8 cellular contexts compared by ENCODE assay signal in the genomic region with DNA sequence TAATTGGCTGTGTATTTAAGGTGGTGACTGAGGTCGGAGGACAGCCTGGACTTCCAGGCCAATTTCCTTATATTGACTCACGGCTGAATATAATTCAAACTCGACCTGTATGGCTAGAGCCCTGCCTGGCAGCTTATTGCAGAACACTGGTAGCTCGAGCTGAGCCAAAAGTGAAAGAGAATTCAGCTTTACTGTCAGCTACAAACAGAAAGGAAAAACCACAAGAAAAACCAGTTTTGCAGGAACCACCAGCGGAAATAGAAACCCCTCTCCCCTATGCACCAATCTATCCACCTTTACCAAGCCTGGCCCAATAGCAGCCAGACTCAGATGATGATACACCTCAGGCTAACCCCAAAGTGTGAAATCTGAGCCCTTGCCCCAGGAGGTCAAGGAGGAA.
DNase-seq lines count a peak whose midpoint lies in the region; ATAC-seq, FAIRE-seq and TF ChIP-seq lines count a peak whose summit lies in the region.

No MANE protein-coding gene starts in this region.

- BruUV-seq in HepG2 (replicated peaks; lab: Mats Ljungman, UMichigan), result no TSS peak

- no peaks in the 10 kb centered on the region for H3K27me3 Mint-ChIP-seq in CD4-positive, alpha-beta T cell
- no peaks in the 10 kb centered on the region for H3K27me3 Mint-ChIP-seq in activated CD4-positive, alpha-beta memory T cell treated with anti-CD3 and anti-CD28 coated beads, Interleukin-2, amount 10 ng/mL, durations not matched to agents 7 days and 5 days

- H3K27ac Mint-ChIP-seq in CD4-positive, alpha-beta T cell, result peak overlapping the region; percentile 91
- H3K27ac Mint-ChIP-seq in activated CD4-positive, alpha-beta memory T cell treated with anti-CD3 and anti-CD28 coated beads, Interleukin-2, amount 10 ng/mL, durations not matched to agents 7 days and 5 days, result peak overlapping the region; percentile 95

- peak overlapping the region; percentile 94 for H2AFZ ChIP-seq in HepG2 (ENCODE audit: low read length)

- H3K9me3 ChIP-seq in CD4-positive, alpha-beta T cell (ENCODE audit: control insufficient read depth, low read length), result no peaks in the 10 kb centered on the region
- H3K9me3 ChIP-seq in HepG2 (ENCODE audit: low read length), result no peaks in the 10 kb centered on the region

- POLR2A ChIA-PET in CD4-positive, alpha-beta T cell (lab: Charles Lee), result interaction anchor here (0.6 to 2.7 kb wide), 4 partner anchors 13 to 83 kb away, joined by 3 to 21 read pairs (median 4); partner anchors contain the start of gene ZFY
- POLR2A ChIA-PET in activated CD4-positive, alpha-beta memory T cell treated with anti-CD3 and anti-CD28 coated beads, Interleukin-2, amount 10 ng/mL, durations not matched to agents 7 days and 5 days (lab: Charles Lee), result interaction anchor here (1.0 to 3.5 kb wide), 4 partner anchors 10 to 161 kb away, joined by 3 to 23 read pairs (median 4); partner anchors contain the start of gene ZFY
- POLR2A ChIA-PET in HepG2 (lab: Yijun Ruan, JAX), result no interaction called here

- H3K4me2 ChIP-seq in HepG2 (ENCODE audit: low read depth, low read length), result peak overlapping the region; percentile 71

- H3K4me3 Mint-ChIP-seq in CD4-positive, alpha-beta T cell, result peak overlapping the region; percentile 91
- H3K4me3 Mint-ChIP-seq in activated CD4-positive, alpha-beta memory T cell treated with anti-CD3 and anti-CD28 coated beads, Interleukin-2, amount 10 ng/mL, durations not matched to agents 7 days and 5 days, result peak overlapping the region; percentile 84

- in situ Hi-C loops in HepG2 (cut with HindIII; ENCODE audit: extremely low pct_ligation_motif_present, low pct_unique_long_range_greater_than_20kb), result no loop called here

- peaks cover 29% of the 10 kb centered on the region for H3K4me1 ChIP-seq in HepG2 (ENCODE audit: insufficient read depth, low read length)

- TF ChIP-seq CTCF in CD4-positive, alpha-beta T cell (IDR thresholded peaks at IDR 0.05), result no peak
- no peak for TF ChIP-seq CTCF in HepG2 (CRISPR knock-in tag; IDR thresholded peaks at IDR 0.05)

- H3K4me1 Mint-ChIP-seq in CD4-positive, alpha-beta T cell (ENCODE audit: low read depth), result peaks cover 76% of the 10 kb centered on the region
- peaks cover 48% of the 10 kb centered on the region for H3K4me1 Mint-ChIP-seq in activated CD4-positive, alpha-beta memory T cell treated with anti-CD3 and anti-CD28 coated beads, Interleukin-2, amount 10 ng/mL, durations not matched to agents 7 days and 5 days

- H3K27ac ChIP-seq in CD4-positive, alpha-beta T cell (ENCODE audit: low read depth, low read length), result peak overlapping the region; percentile 56
- no peak overlapping the region for H3K27ac ChIP-seq in HepG2 (ENCODE audit: extremely low read length, insufficient read depth, low read length)

- TF ChIP-seq RAD21 in HepG2 (CRISPR knock-in tag; IDR thresholded peaks at IDR 0.05), result no peak

- no peaks in the 10 kb centered on the region for H3K27me3 ChIP-seq in CD4-positive, alpha-beta T cell (ENCODE audit: control insufficient read depth, insufficient read depth, low read length)
- no peaks in the 10 kb centered on the region; a peak in 1 of 5 replicates for H3K27me3 ChIP-seq in HepG2 (ENCODE audit: control insufficient read depth in 1 of 2, insufficient read depth in 2 of 2, low read length in 2 of 2)

- H3K9ac ChIP-seq in HepG2 (ENCODE audit: insufficient read depth, low read depth, low read length), result peak overlapping the region; percentile 62; the same call in 1 of the 2 replicates

- TF ChIP-seq POLR2A in HepG2 (IDR thresholded peaks at IDR 0.05; ENCODE audit: insufficient read depth in 1 of 2, low read depth in 2 of 2, low read length in 2 of 2), result no peak

- H3K9me3 Mint-ChIP-seq in CD4-positive, alpha-beta T cell, result no peaks in the 10 kb centered on the region
- no peaks in the 10 kb centered on the region for H3K9me3 Mint-ChIP-seq in activated CD4-positive, alpha-beta memory T cell treated with anti-CD3 and anti-CD28 coated beads, Interleukin-2, amount 10 ng/mL, durations not matched to agents 7 days and 5 days

- peak in 5 of 10 experiments; percentile 1 to 32 (median 10) for DNase-seq in CD4-positive, alpha-beta T cell
- DNase-seq in activated CD4-positive, alpha-beta memory T cell treated with anti-CD3 and anti-CD28 coated beads, Interleukin-2, amount 10 ng/mL, durations not matched to agents 7 days and 5 days, result peak; percentile 52
- DNase-seq in HepG2 (ENCODE audit: low spot score) (no peak), NCI-H2227 (lab: John Stamatoyannopoulos, UW; ENCODE audit: unreplicated experiment) (no peak), NCI-H1694 treated with DMSO at 0.1 percent for 48 hours (lab: John Stamatoyannopoulos, UW) (no peak), NCI-H1105 treated with DMSO at 0.1 percent for 48 hours (lab: John Stamatoyannopoulos, UW) (no peak)

- no peak for FAIRE-seq in HepG2 (lab: Jason Lieb, UNC)

- WGBS in HepG2 (ENCODE audit: low lambda C conversion rate), result 20% methylated on average over 5 of the region's 5 CpGs

- H4K20me1 ChIP-seq in HepG2 (ENCODE audit: insufficient read depth, low read length), result no peaks in the 10 kb centered on the region

- H3K79me2 ChIP-seq in HepG2 (ENCODE audit: insufficient read depth, low read length), result no peaks in the 10 kb centered on the region

- TF ChIP-seq EP300 in HepG2 (IDR thresholded peaks at IDR 0.05; ENCODE audit: low read depth in 2 of 2, low read length in 2 of 2), result no peak
- no peak for TF ChIP-seq EP300 in HepG2 (CRISPR knock-in tag; IDR thresholded peaks at IDR 0.05; ENCODE audit: borderline replicate concordance)

- peak overlapping the region; percentile 58 to 67 (median 64); a peak in 5 of 6 replicates for H3K4me3 ChIP-seq in HepG2 (replicated peaks in 1 of 3; ENCODE audit: insufficient read depth in 1 of 3, low read depth in 2 of 3, low read length in 3 of 3)

- peak; percentile 74 for ATAC-seq in CD4-positive, alpha-beta T cell (ENCODE audit: poor library complexity)
- peak; percentile 51 for ATAC-seq in HG02642 (IDR thresholded peaks at IDR 0.05; ENCODE audit: poor library complexity, unreplicated experiment)
- peak; percentile 41; the same call in 2 of the 3 replicates for ATAC-seq in HepG2
- ATAC-seq in GM19351 (IDR thresholded peaks at IDR 0.05; ENCODE audit: unreplicated experiment), result no peak

- CTCF ChIA-PET in CD4-positive, alpha-beta T cell (lab: Charles Lee), result no interaction called here
- CTCF ChIA-PET in activated CD4-positive, alpha-beta memory T cell treated with anti-CD3 and anti-CD28 coated beads, Interleukin-2, amount 10 ng/mL, durations not matched to agents 7 days and 5 days (lab: Charles Lee), result interaction anchor here (2.8 kb wide), 1 partner anchor 67 kb away, joined by 8 read pairs; no protein-coding TSS in a partner anchor
- CTCF ChIA-PET in HepG2 (lab: Yijun Ruan, JAX; ENCODE audit: low intra/inter-chr PET ratio, low total read pairs), result no interaction called here

- H3K36me3 Mint-ChIP-seq in CD4-positive, alpha-beta T cell (ENCODE audit: low read depth), result peaks cover 12% of the 10 kb centered on the region
- peaks cover 19% of the 10 kb centered on the region for H3K36me3 Mint-ChIP-seq in activated CD4-positive, alpha-beta memory T cell treated with anti-CD3 and anti-CD28 coated beads, Interleukin-2, amount 10 ng/mL, durations not matched to agents 7 days and 5 days (ENCODE audit: low read depth)

- intact Hi-C loops in CD4-positive, alpha-beta T cell (cut with DNase I, micrococcal nuclease), result loop anchor here (5.0 kb wide), 2 partner anchors 67 to 162 kb away; partner anchors contain the start of genes ZFY (in 2 of the 2) and RPS4Y1 (in 1 of the 2)
- intact Hi-C loops in HepG2 (cut with micrococcal nuclease; ENCODE audit: unreplicated experiment), result no loop called here

- H3K36me3 ChIP-seq in HepG2 (replicated peaks in 1 of 2; ENCODE audit: control insufficient read depth in 1 of 2, insufficient read depth in 2 of 2, low read length in 2 of 2), result no peaks in the 10 kb centered on the region

TF ChIP-seq in HepG2, 621 proteins besides CTCF, POLR2A, EP300 and RAD21:
- no peak for TF ChIP-seq CEBPG (CRISPR knock-in tag; IDR thresholded peaks at IDR 0.05)
- TF ChIP-seq ZNF737 (CRISPR knock-in tag; IDR thresholded peaks at IDR 0.05; ENCODE audit: borderline replicate concordance), result no peak
- TF ChIP-seq ZNF746 (CRISPR knock-in tag; IDR thresholded peaks at IDR 0.05), result no peak
- no peak for TF ChIP-seq ZNF20 (CRISPR knock-in tag; IDR thresholded peaks at IDR 0.05)
- no peak for TF ChIP-seq ZNF766 (CRISPR knock-in tag; IDR thresholded peaks at IDR 0.05; ENCODE audit: borderline replicate concordance)
- TF ChIP-seq ZNF572 (CRISPR knock-in tag; IDR thresholded peaks at IDR 0.05), result no peak
- no peak for TF ChIP-seq MAFK (conservative IDR thresholded peaks at IDR 0.05 in 1 of 2, IDR thresholded peaks at IDR 0.05 in 1 of 2; ENCODE audit: low read length in 2 of 2)
- TF ChIP-seq, protein P1, sequence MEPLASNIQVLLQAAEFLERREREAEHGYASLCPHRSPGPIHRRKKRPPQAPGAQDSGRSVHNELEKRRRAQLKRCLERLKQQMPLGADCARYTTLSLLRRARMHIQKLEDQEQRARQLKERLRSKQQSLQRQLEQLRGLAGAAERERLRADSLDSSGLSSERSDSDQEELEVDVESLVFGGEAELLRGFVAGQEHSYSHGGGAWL (CRISPR knock-in tag; IDR thresholded peaks at IDR 0.05), result no peak
- no peak for TF ChIP-seq SRSF9 (IDR thresholded peaks at IDR 0.05; ENCODE audit: borderline replicate concordance, insufficient read depth, low read depth, low read length, poor library complexity, severe bottlenecking)
- TF ChIP-seq, protein P2, sequence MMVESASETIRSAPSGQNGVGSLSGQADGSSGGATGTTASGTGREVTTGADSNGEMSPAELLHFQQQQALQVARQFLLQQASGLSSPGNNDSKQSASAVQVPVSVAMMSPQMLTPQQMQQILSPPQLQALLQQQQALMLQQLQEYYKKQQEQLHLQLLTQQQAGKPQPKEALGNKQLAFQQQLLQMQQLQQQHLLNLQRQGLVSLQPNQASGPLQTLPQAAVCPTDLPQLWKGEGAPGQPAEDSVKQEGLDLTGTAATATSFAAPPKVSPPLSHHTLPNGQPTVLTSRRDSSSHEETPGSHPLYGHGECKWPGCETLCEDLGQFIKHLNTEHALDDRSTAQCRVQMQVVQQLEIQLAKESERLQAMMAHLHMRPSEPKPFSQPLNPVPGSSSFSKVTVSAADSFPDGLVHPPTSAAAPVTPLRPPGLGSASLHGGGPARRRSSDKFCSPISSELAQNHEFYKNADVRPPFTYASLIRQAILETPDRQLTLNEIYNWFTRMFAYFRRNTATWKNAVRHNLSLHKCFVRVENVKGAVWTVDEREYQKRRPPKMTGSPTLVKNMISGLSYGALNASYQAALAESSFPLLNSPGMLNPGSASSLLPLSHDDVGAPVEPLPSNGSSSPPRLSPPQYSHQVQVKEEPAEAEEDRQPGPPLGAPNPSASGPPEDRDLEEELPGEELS (CRISPR knock-in tag; IDR thresholded peaks at IDR 0.05), result no peak
- no peak for TF ChIP-seq MTA1 (CRISPR knock-in tag; IDR thresholded peaks at IDR 0.05; ENCODE audit: borderline replicate concordance)
TF ChIP-seq in HepG2: peak in this region for 0.
